In genomic region chr11:11667056-11667455, GRCh38 we compare ENCODE assay signal across 17 cellular contexts. TPM values are rescaled to one million over a fixed set of nuclear protein-coding genes. Genes with fewer than 3 reads are reported as not detected.
DNase-seq lines count a peak whose midpoint lies in the region; ATAC-seq and TF ChIP-seq lines count a peak whose summit lies in the region.
"Had no signal": no experiment of that assay in that cellular context is flagged by ENCODE, and none has a peak within 500 bp of the region (broad histone marks: within the 10 kb centered on the region; RNA-seq: fewer than 3 reads in every experiment).

No MANE protein-coding gene starts in this region.

- intact Hi-C loops in right cardiac atrium (cut with DNase I): no loop called here

- ATAC-seq in HG02759 (IDR thresholded peaks at IDR 0.05; ENCODE audit: unreplicated experiment): no peak
- ATAC-seq in right cardiac atrium: no peak
- ATAC-seq in GM18520 (IDR thresholded peaks at IDR 0.05; ENCODE audit: unreplicated experiment): no peak
- ATAC-seq: activated CD4-positive, alpha-beta T cell treated with anti-CD3 and anti-CD28 coated beads for 36 hours; lower lobe of right lung had no signal

- H3K27me3 Mint-ChIP-seq in chondrocyte (ENCODE audit: low read depth): peaks cover 43% of the 10 kb centered on the region

- 87% methylated on average over 3 of the region's 3 CpGs for WGBS in right cardiac atrium

- no peak overlapping the region for H3K4me3 ChIP-seq in AG10803 (ENCODE audit: low read length)
- H3K4me3 ChIP-seq in right cardiac atrium (ENCODE audit: low read length): no peak overlapping the region
- H3K4me3 ChIP-seq: lower lobe of right lung, thyroid gland had no signal

- peaks cover 3% of the 10 kb centered on the region for H3K36me3 Mint-ChIP-seq in chondrocyte (ENCODE audit: low read depth)
- H3K36me3 Mint-ChIP-seq: naive B cell had no signal

- peaks cover 2% of the 10 kb centered on the region for H3K4me1 ChIP-seq in right cardiac atrium (ENCODE audit: control insufficient read depth, insufficient read depth, low read length)
- H3K4me1 ChIP-seq: BE2C, lower lobe of right lung had no signal

- H3K9me3 ChIP-seq in right cardiac atrium (ENCODE audit: control insufficient read depth, low read length): no peaks in the 10 kb centered on the region
- H3K9me3 ChIP-seq: BE2C, lower lobe of right lung, thyroid gland had no signal

- no peaks in the 10 kb centered on the region for H3K27me3 ChIP-seq in right cardiac atrium (ENCODE audit: control insufficient read depth, insufficient read depth)
- H3K27me3 ChIP-seq: BE2C, thyroid gland had no signal

- H3K27ac Mint-ChIP-seq in chondrocyte (ENCODE audit: unreplicated experiment): no peak overlapping the region
- H3K27ac Mint-ChIP-seq: activated CD4-positive, alpha-beta T cell treated with anti-CD3 and anti-CD28 coated beads for 36 hours had no signal

- peaks cover 4% of the 10 kb centered on the region for H3K4me1 Mint-ChIP-seq in chondrocyte (ENCODE audit: low read depth)
- H3K4me1 Mint-ChIP-seq: activated CD4-positive, alpha-beta T cell treated with anti-CD3 and anti-CD28 coated beads for 36 hours; naive B cell had no signal

- H3K27ac ChIP-seq in right cardiac atrium (ENCODE audit: low read length): no peak overlapping the region
- H3K27ac ChIP-seq: lower lobe of right lung, thyroid gland had no signal

- peaks cover 6% of the 10 kb centered on the region for H3K9me3 Mint-ChIP-seq in chondrocyte (ENCODE audit: low read depth)

- DNase-seq in AG10803 (ENCODE audit: low read depth): no peak
- DNase-seq in NCI-H69 (lab: John Stamatoyannopoulos, UW): peak; percentile 33
- DNase-seq in chondrocyte (ENCODE audit: low spot score): no peak
- no peak for DNase-seq in right cardiac atrium
- no peak for DNase-seq in medulla oblongata (ENCODE audit: extremely low spot score)
- DNase-seq: activated CD4-positive, alpha-beta T cell treated with anti-CD3 and anti-CD28 coated beads for 36 hours; activated effector memory CD4-positive, alpha-beta T cell treated with anti-CD3 and anti-CD28 coated beads, Interleukin-2, amount 50 U/mL, for 16 hours; BE2C; DMS153; lower lobe of right lung; naive B cell; NCI-H748 treated with DMSO at 0.1 percent for 48 hours; Right ventricle myocardium superior; thyroid gland had no signal

- TF ChIP-seq CTCF in AG10803 (conservative IDR thresholded peaks at IDR 0.05; ENCODE audit: low read length): peak; percentile 10; the same call in 1 of the 2 replicates
- TF ChIP-seq CTCF in GM12872 (IDR thresholded peaks at IDR 0.05; ENCODE audit: insufficient read depth, low read depth, low read length): peak; percentile 40; the same call in 2 of the 3 replicates
- TF ChIP-seq CTCF in chondrocyte (IDR thresholded peaks at IDR 0.05): peak; percentile 17

- H3K4me3 Mint-ChIP-seq in chondrocyte (ENCODE audit: unreplicated experiment): no peak overlapping the region
- H3K4me3 Mint-ChIP-seq: activated CD4-positive, alpha-beta T cell treated with anti-CD3 and anti-CD28 coated beads for 36 hours; naive B cell had no signal

RNA-seq across cellular contexts. Expression of gene GALNT18, which starts 45.3 kb away (rescaled TPM):
- total RNA-seq in chondrocyte: 35.9 to 38.4 TPM (median 36.4 TPM) in 3 replicates
- 10 to 100 TPM; 17.5 to 32.2 (median 25.5) TPM for total RNA-seq in right cardiac atrium
- polyA plus RNA-seq in right cardiac atrium: 18.4 TPM
